In the genomic region with DNA sequence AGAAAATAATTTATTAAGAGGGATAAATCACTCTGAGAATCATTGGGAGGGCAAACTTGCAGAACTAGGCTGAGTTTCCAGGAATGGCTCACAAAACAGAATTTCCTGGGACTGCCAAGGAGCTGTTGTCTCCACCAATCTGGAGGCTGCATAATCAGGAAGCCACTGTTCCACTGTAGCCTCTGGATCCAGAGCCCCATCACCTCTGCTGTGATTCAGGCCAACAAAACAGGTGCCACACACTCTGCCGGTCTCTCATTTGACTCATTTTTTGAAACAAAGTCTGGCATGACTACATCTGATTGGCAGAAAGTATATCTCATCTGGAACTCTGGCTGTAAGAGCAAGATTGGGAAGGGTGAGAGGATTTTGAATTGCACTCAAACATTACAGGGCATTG, we compare ENCODE assay signal across 13 cellular contexts.
DNase-seq lines count a peak whose midpoint lies in the region; ATAC-seq, FAIRE-seq and TF ChIP-seq lines count a peak whose summit lies in the region.
"Had no signal": no experiment of that assay in that cellular context is flagged by ENCODE, and none has a peak within 500 bp of the region (broad histone marks: within the 10 kb centered on the region; RNA-seq: fewer than 3 reads in every experiment).

No MANE protein-coding gene starts in this region.

- H3K36me3 Mint-ChIP-seq in H9 (ENCODE audit: insufficient read depth in 1 of 3, low read depth in 3 of 3), result no peaks in the 10 kb centered on the region; a peak in 1 of 7 replicates

- no peak overlapping the region for H3K27ac Mint-ChIP-seq in H9
- H3K27ac Mint-ChIP-seq: HFFc6 had no signal

- H3K27me3 ChIP-seq in H9 (ENCODE audit: insufficient read depth, low read length) (0 out of 2 replicates have a peak, but pooled peaks cover 2% of the 10 kb centered on the region), OCI-LY3 (ENCODE audit: low read depth, low read length) (no peaks in the 10 kb centered on the region), pancreas (no peaks in the 10 kb centered on the region), osteoblast (ENCODE audit: insufficient read depth, low read length) (no peaks in the 10 kb centered on the region)
- H3K27me3 ChIP-seq: BLaER1 had no signal

- H3K9ac ChIP-seq in H9 (ENCODE audit: extremely low read depth, insufficient read length, low read length), result no peak overlapping the region
- no peak overlapping the region for H3K9ac ChIP-seq in OCI-LY3 (ENCODE audit: low read length)
- H3K9ac ChIP-seq: BLaER1 had no signal

- no peak for DNase-seq in H9
- peak; percentile 17 for DNase-seq in kidney tubule cell (ENCODE audit: low spot score)
- peak in 1 of 6 donors; percentile 18 for DNase-seq in pancreas
- no peak for DNase-seq in osteoblast (ENCODE audit: insufficient read length, low spot score, missing footprints)
- DNase-seq in D341Med (ENCODE audit: low spot score), result no peak
- DNase-seq: 8988T, AML-193, HCEC 1CT, HFFc6 had no signal

- no peak overlapping the region for H2BK120ac ChIP-seq in H9 (ENCODE audit: low read depth, low read length, poor library complexity, severe bottlenecking)

- peak overlapping the region; percentile 26 for H2BK20ac ChIP-seq in H9 (ENCODE audit: low read depth, low read length, poor library complexity, severe bottlenecking)

- H2BK5ac ChIP-seq in H9 (ENCODE audit: insufficient read length, low read length), result no peak overlapping the region

- H2BK12ac ChIP-seq in H9 (ENCODE audit: insufficient read length, low read depth, low read length), result no peak overlapping the region

- no peaks in the 10 kb centered on the region; a peak in 1 of 5 replicates for H3K9me3 Mint-ChIP-seq in H9
- H3K9me3 Mint-ChIP-seq: HFFc6 had no signal

- ATAC-seq in pancreas (peak; percentile 37 to 69 (median 48)), HG02884 (IDR thresholded peaks at IDR 0.05; ENCODE audit: unreplicated experiment) (no peak)

- no peak overlapping the region for H3K23ac ChIP-seq in H9 (ENCODE audit: insufficient read length, low read depth, low read length)

- H2AFZ ChIP-seq in H9 (ENCODE audit: low read length), result no peak overlapping the region
- H2AFZ ChIP-seq in OCI-LY3 (ENCODE audit: low read depth, low read length), result peak overlapping the region; percentile 51; the same call in 1 of the 2 replicates
- H2AFZ ChIP-seq in osteoblast (ENCODE audit: low read length), result no peak overlapping the region

- no peak overlapping the region for H2AK5ac ChIP-seq in H9 (ENCODE audit: insufficient read length, low read length)

- H3K4me2 ChIP-seq in H9 (ENCODE audit: insufficient read depth, insufficient read length, low read length) (no peak overlapping the region), OCI-LY3 (ENCODE audit: low read length) (no peak overlapping the region), osteoblast (ENCODE audit: insufficient read depth, low read length) (no peak overlapping the region)
- H3K4me2 ChIP-seq: BLaER1 had no signal

- H4K20me1 ChIP-seq in H9 (ENCODE audit: control insufficient read depth, insufficient read depth, insufficient read length) (no peaks in the 10 kb centered on the region), OCI-LY3 (ENCODE audit: insufficient read depth, low read length) (no peaks in the 10 kb centered on the region), osteoblast (ENCODE audit: insufficient read depth, low read length) (no peaks in the 10 kb centered on the region)
- H4K20me1 ChIP-seq: BLaER1 had no signal

- peaks cover 0 to 4% of the 10 kb centered on the region in 2 experiments; a peak in 1 of 4 replicates for H3K4me1 Mint-ChIP-seq in H9

- H4K91ac ChIP-seq in H9 (ENCODE audit: insufficient read length, low read depth, low read length), result no peak overlapping the region

- H3K27ac ChIP-seq in H9 (ENCODE audit: insufficient read length, low read depth, low read length) (no peak overlapping the region), OCI-LY3 (ENCODE audit: low read length) (no peak overlapping the region), pancreas (no peak overlapping the region), osteoblast (ENCODE audit: low read depth, low read length) (no peak overlapping the region)
- H3K27ac ChIP-seq: BLaER1 had no signal

- intact Hi-C loops in pancreas (cut with DNase I), result no loop called here

- H3T11ph ChIP-seq in H9 (ENCODE audit: low read length), result no peak overlapping the region

- FAIRE-seq in pancreas (lab: Jason Lieb, UNC), result no peak
- FAIRE-seq: H1 had no signal

- H3K79me2 ChIP-seq in H9 (ENCODE audit: insufficient read depth, low read length), result no peaks in the 10 kb centered on the region
- H3K79me2 ChIP-seq in OCI-LY3 (ENCODE audit: low read length), result no peaks in the 10 kb centered on the region
- H3K79me2 ChIP-seq in osteoblast (ENCODE audit: insufficient read depth, low read length), result no peaks in the 10 kb centered on the region

- H2BK15ac ChIP-seq in H9 (ENCODE audit: low read depth, low read length), result no peak overlapping the region

- WGBS in H9 (ENCODE audit: extremely low coverage, insufficient read length, low lambda C conversion rate), result no CpG with 5 or more reads among the region's 1 CpG
- WGBS in pancreas, 2 donors, result 39 to 41% methylated on average over 1 of the region's 1 CpG

- H3K4me3 ChIP-seq in OCI-LY3 (ENCODE audit: low read length), result no peak overlapping the region
- H3K4me3 ChIP-seq in pancreas, result no peak overlapping the region
- no peak overlapping the region for H3K4me3 ChIP-seq in osteoblast (ENCODE audit: insufficient read depth, low read length)
- H3K4me3 ChIP-seq: BLaER1 had no signal

- H3K36me3 ChIP-seq in OCI-LY3 (replicated peaks; ENCODE audit: low read depth, low read length) (no peaks in the 10 kb centered on the region), pancreas (no peaks in the 10 kb centered on the region), osteoblast (ENCODE audit: insufficient read depth, low read length) (no peaks in the 10 kb centered on the region)
- H3K36me3 ChIP-seq: BLaER1 had no signal

- no peak overlapping the region for H3K4me3 Mint-ChIP-seq in H9
- H3K4me3 Mint-ChIP-seq: HFFc6 had no signal

- no peak for TF ChIP-seq CTCF in H9 (conservative IDR thresholded peaks at IDR 0.05)
- TF ChIP-seq CTCF in OCI-LY3 (IDR thresholded peaks at IDR 0.05; ENCODE audit: low read depth, low read length), result no peak
- TF ChIP-seq CTCF in pancreas (IDR thresholded peaks at IDR 0.05), result no peak
- no peak for TF ChIP-seq CTCF in osteoblast (IDR thresholded peaks at IDR 0.05; ENCODE audit: extremely low read depth, low read depth, low read length)

- H4K8ac ChIP-seq in H9 (replicated peaks; ENCODE audit: insufficient read length, low read depth, low read length), result no peak overlapping the region

- H3K27me3 Mint-ChIP-seq in H9 (ENCODE audit: low read depth), result no peaks in the 10 kb centered on the region; the same call in 1 of the 2 replicates

- H3K4ac ChIP-seq in H9 (ENCODE audit: low read depth, low read length), result no peak overlapping the region

- no peaks in the 10 kb centered on the region for H3K23me2 ChIP-seq in H9 (ENCODE audit: insufficient read length, low read depth, low read length, poor library complexity, severe bottlenecking)

- no peak overlapping the region for H3K18ac ChIP-seq in H9 (ENCODE audit: insufficient read length, low read depth, low read length)

- no peak overlapping the region for H4K5ac ChIP-seq in H9 (ENCODE audit: insufficient read length, low read depth, low read length)

- H3K79me1 ChIP-seq in H9 (ENCODE audit: insufficient read depth, low read depth, low read length, poor library complexity, severe bottlenecking), result no peaks in the 10 kb centered on the region

- no peak overlapping the region for H3K56ac ChIP-seq in H9 (ENCODE audit: insufficient read length, low read depth, low read length)

- no peak overlapping the region for H3K14ac ChIP-seq in H9 (ENCODE audit: insufficient read depth, low read length)

- H3K9me3 ChIP-seq in H9 (ENCODE audit: control insufficient read depth, low read depth, low read length) (no peaks in the 10 kb centered on the region), OCI-LY3 (ENCODE audit: insufficient read depth, low read length) (no peaks in the 10 kb centered on the region), pancreas (no peaks in the 10 kb centered on the region), osteoblast (ENCODE audit: low read depth, low read length) (no peaks in the 10 kb centered on the region)
- H3K9me3 ChIP-seq: BLaER1 had no signal

- H3K4me1 ChIP-seq in H9 (ENCODE audit: insufficient read depth, low read length) (no peaks in the 10 kb centered on the region), OCI-LY3 (ENCODE audit: low read length) (peaks cover 9% of the 10 kb centered on the region), pancreas (peaks cover 0 to 7% (median 4%) of the 10 kb centered on the region in 3 donors), osteoblast (ENCODE audit: insufficient read depth, low read length) (peaks cover 7% of the 10 kb centered on the region)
